In genomic region chr1:194117582-194117981, GRCh38 we compare ENCODE assay signal across 14 cellular contexts.
A peak's percentile ranks its signal among the peaks of the same experiment; 100 is the strongest.
DNase-seq lines count a peak whose midpoint lies in the region; ATAC-seq, FAIRE-seq and TF ChIP-seq lines count a peak whose summit lies in the region.
"Had no signal": no experiment of that assay in that cellular context is flagged by ENCODE, and none has a peak within 500 bp of the region (broad histone marks: within the 10 kb centered on the region; RNA-seq: fewer than 3 reads in every experiment).

No MANE protein-coding gene starts in this region.

- TF ChIP-seq CTCF in activated CD8-positive, alpha-beta T cell treated with anti-CD3 and anti-CD28 coated beads for 36 hours (IDR thresholded peaks at IDR 0.05): no peak
- TF ChIP-seq CTCF in OCI-LY1 (IDR thresholded peaks at IDR 0.05; ENCODE audit: low read length): peak; percentile 39

- POLR2A ChIA-PET in activated CD8-positive, alpha-beta T cell treated with anti-CD3 and anti-CD28 coated beads for 36 hours (lab: Charles Lee): no interaction called here
- POLR2A ChIA-PET in activated CD8-positive, alpha-beta T cell treated with anti-CD3 and anti-CD28 coated beads, Interleukin-2, amount 10 ng/mL, durations not matched to agents 7 days and 5 days (lab: Charles Lee): no interaction called here

- H2AFZ ChIP-seq in OCI-LY1 (ENCODE audit: low read length) (no peak overlapping the region), GM23248 (no peak overlapping the region)

- H3K9ac ChIP-seq in OCI-LY1 (ENCODE audit: low read length): no peak overlapping the region
- H3K9ac ChIP-seq in GM23248: no peak overlapping the region

- 48 to 73% (median 68%) methylated on average over 8 of the region's 8 CpGs for WGBS in small intestine, 3 donors
- WGBS in GM23248 (ENCODE audit: low coverage in 1 of 2, low lambda C conversion rate in 2 of 2, missing lambda C conversion rate in 2 of 2), 2 experiments: 52 to 53% methylated on average over 8 of the region's 8 CpGs

- H3K27me3 ChIP-seq in OCI-LY1 (ENCODE audit: insufficient read depth, low read length) (no peaks in the 10 kb centered on the region), small intestine (ENCODE audit: control insufficient read depth in 2 of 2, insufficient read depth in 2 of 2, low read length in 2 of 2) (no peaks in the 10 kb centered on the region), GM23248 (replicated peaks; ENCODE audit: insufficient read depth) (no peaks in the 10 kb centered on the region)
- H3K27me3 ChIP-seq: testis had no signal

- intact Hi-C loops in activated CD8-positive, alpha-beta T cell treated with anti-CD3 and anti-CD28 coated beads for 36 hours (cut with micrococcal nuclease): no loop called here

- H3K79me2 ChIP-seq in OCI-LY1 (ENCODE audit: insufficient read depth, low read length) (no peaks in the 10 kb centered on the region), GM23248 (ENCODE audit: insufficient read depth) (no peaks in the 10 kb centered on the region)

- DNase-seq in activated CD8-positive, alpha-beta T cell treated with anti-CD3 and anti-CD28 coated beads for 36 hours: peak; percentile 4
- no peak for DNase-seq in activated CD8-positive, alpha-beta T cell treated with anti-CD3 and anti-CD28 coated beads, Interleukin-2, amount 10 ng/mL, durations not matched to agents 7 days and 5 days
- DNase-seq in erythroblast (lab: John Stamatoyannopoulos, UW) (peak; percentile 5 to 16), small intestine (no peak), GM23248 (no peak)
- no peak for DNase-seq in stimulated activated naive B cell treated with anti-CD40 and anti-IgM and Interleukin-4, amounts not matched to agents 10 μg/mL and 1 μg/mL and 100 μg/mL, for 72 hours
- DNase-seq: ACHN, NCI-H187 treated with DMSO at 0.1 percent for 48 hours, occipital lobe, testis had no signal

- no peaks in the 10 kb centered on the region for H3K9me3 Mint-ChIP-seq in activated CD8-positive, alpha-beta T cell treated with anti-CD3 and anti-CD28 coated beads for 36 hours
- H3K9me3 Mint-ChIP-seq in activated CD8-positive, alpha-beta T cell treated with anti-CD3 and anti-CD28 coated beads, Interleukin-2, amount 10 ng/mL, durations not matched to agents 7 days and 5 days (ENCODE audit: insufficient read depth): no peaks in the 10 kb centered on the region
- H3K9me3 Mint-ChIP-seq in stimulated activated naive B cell treated with anti-CD40 and anti-IgM and Interleukin-4, amounts not matched to agents 10 μg/mL and 1 μg/mL and 100 μg/mL, for 72 hours: no peaks in the 10 kb centered on the region

- H3K27ac ChIP-seq in OCI-LY1 (ENCODE audit: low read depth, low read length, poor library complexity, severe bottlenecking) (no peak overlapping the region), small intestine (ENCODE audit: low read depth in 1 of 2, low read length in 1 of 2) (no peak overlapping the region), GM23248 (no peak overlapping the region)
- H3K27ac ChIP-seq: coronary artery, testis had no signal

- no peak overlapping the region for H3K27ac Mint-ChIP-seq in activated CD8-positive, alpha-beta T cell treated with anti-CD3 and anti-CD28 coated beads for 36 hours
- no peak overlapping the region for H3K27ac Mint-ChIP-seq in activated CD8-positive, alpha-beta T cell treated with anti-CD3 and anti-CD28 coated beads, Interleukin-2, amount 10 ng/mL, durations not matched to agents 7 days and 5 days
- H3K27ac Mint-ChIP-seq in stimulated activated naive B cell treated with anti-CD40 and anti-IgM and Interleukin-4, amounts not matched to agents 10 μg/mL and 1 μg/mL and 100 μg/mL, for 72 hours: no peak overlapping the region

- H3K4me3 ChIP-seq in OCI-LY1 (ENCODE audit: low read depth, low read length, poor library complexity, severe bottlenecking) (no peak overlapping the region), small intestine (ENCODE audit: low read depth in 1 of 2, low read length in 2 of 2) (no peak overlapping the region), GM23248 (no peak overlapping the region)
- H3K4me3 ChIP-seq: coronary artery, testis had no signal

- in situ Hi-C loops in GM23248 (cut with MboI): no loop called here

- H3K36me3 Mint-ChIP-seq in activated CD8-positive, alpha-beta T cell treated with anti-CD3 and anti-CD28 coated beads for 36 hours (ENCODE audit: low read depth): no peaks in the 10 kb centered on the region
- H3K36me3 Mint-ChIP-seq in activated CD8-positive, alpha-beta T cell treated with anti-CD3 and anti-CD28 coated beads, Interleukin-2, amount 10 ng/mL, durations not matched to agents 7 days and 5 days (ENCODE audit: low read depth): no peaks in the 10 kb centered on the region
- H3K36me3 Mint-ChIP-seq in stimulated activated naive B cell treated with anti-CD40 and anti-IgM and Interleukin-4, amounts not matched to agents 10 μg/mL and 1 μg/mL and 100 μg/mL, for 72 hours: no peaks in the 10 kb centered on the region

- no peaks in the 10 kb centered on the region for H3K36me3 ChIP-seq in OCI-LY1 (ENCODE audit: insufficient read depth, low read length)
- H3K36me3 ChIP-seq in small intestine (ENCODE audit: control insufficient read depth in 2 of 2, insufficient read depth in 2 of 2, low read length in 2 of 2): no peaks in the 10 kb centered on the region
- H3K36me3 ChIP-seq in GM23248 (ENCODE audit: low read depth): no peaks in the 10 kb centered on the region

- no peaks in the 10 kb centered on the region for H3K4me1 Mint-ChIP-seq in activated CD8-positive, alpha-beta T cell treated with anti-CD3 and anti-CD28 coated beads for 36 hours (ENCODE audit: low read depth)
- H3K4me1 Mint-ChIP-seq in activated CD8-positive, alpha-beta T cell treated with anti-CD3 and anti-CD28 coated beads, Interleukin-2, amount 10 ng/mL, durations not matched to agents 7 days and 5 days (ENCODE audit: low read depth): no peaks in the 10 kb centered on the region
- no peaks in the 10 kb centered on the region for H3K4me1 Mint-ChIP-seq in stimulated activated naive B cell treated with anti-CD40 and anti-IgM and Interleukin-4, amounts not matched to agents 10 μg/mL and 1 μg/mL and 100 μg/mL, for 72 hours

- TF ChIP-seq POLR2A in erythroblast (IDR thresholded peaks at IDR 0.05; ENCODE audit: low read length): no peak

- no peak for FAIRE-seq in small intestine (lab: Jason Lieb, UNC)

- H3F3A ChIP-seq in OCI-LY1 (ENCODE audit: insufficient read depth, low read length) (no peaks in the 10 kb centered on the region), GM23248 (ENCODE audit: insufficient read depth) (no peaks in the 10 kb centered on the region)

- H3K4me3 Mint-ChIP-seq in activated CD8-positive, alpha-beta T cell treated with anti-CD3 and anti-CD28 coated beads for 36 hours: no peak overlapping the region
- no peak overlapping the region for H3K4me3 Mint-ChIP-seq in activated CD8-positive, alpha-beta T cell treated with anti-CD3 and anti-CD28 coated beads, Interleukin-2, amount 10 ng/mL, durations not matched to agents 7 days and 5 days
- H3K4me3 Mint-ChIP-seq in stimulated activated naive B cell treated with anti-CD40 and anti-IgM and Interleukin-4, amounts not matched to agents 10 μg/mL and 1 μg/mL and 100 μg/mL, for 72 hours: no peak overlapping the region

- no peaks in the 10 kb centered on the region for H4K20me1 ChIP-seq in OCI-LY1 (ENCODE audit: insufficient read depth, low read length)
- H4K20me1 ChIP-seq in GM23248 (ENCODE audit: insufficient read depth): no peaks in the 10 kb centered on the region

- CTCF ChIA-PET in activated CD8-positive, alpha-beta T cell treated with anti-CD3 and anti-CD28 coated beads for 36 hours (lab: Charles Lee): no interaction called here
- CTCF ChIA-PET in activated CD8-positive, alpha-beta T cell treated with anti-CD3 and anti-CD28 coated beads, Interleukin-2, amount 10 ng/mL, durations not matched to agents 7 days and 5 days (lab: Charles Lee): no interaction called here

- H3K4me1 ChIP-seq in OCI-LY1 (ENCODE audit: insufficient read depth, low read length, severe bottlenecking) (peaks cover 22% of the 10 kb centered on the region), small intestine (ENCODE audit: control insufficient read depth in 2 of 2, insufficient read depth in 1 of 2, low read depth in 1 of 2, low read length in 1 of 2) (no peaks in the 10 kb centered on the region), GM23248 (ENCODE audit: insufficient read depth) (no peaks in the 10 kb centered on the region)
- H3K4me1 ChIP-seq: testis had no signal

- no peak overlapping the region; the same call in 1 of the 2 replicates for H3K4me2 ChIP-seq in OCI-LY1 (ENCODE audit: low read length)
- H3K4me2 ChIP-seq in GM23248 (ENCODE audit: unreplicated experiment): no peak overlapping the region

- H3K9me2 ChIP-seq in OCI-LY1 (ENCODE audit: low read depth, low read length): no peaks in the 10 kb centered on the region
- no peaks in the 10 kb centered on the region for H3K9me2 ChIP-seq in GM23248 (ENCODE audit: insufficient read depth)

- ATAC-seq in activated CD8-positive, alpha-beta T cell treated with anti-CD3 and anti-CD28 coated beads for 36 hours: no peak
- no peak for ATAC-seq in activated CD8-positive, alpha-beta T cell treated with anti-CD3 and anti-CD28 coated beads, Interleukin-2, amount 10 ng/mL, durations not matched to agents 7 days and 5 days
- peak; percentile 22 to 25 for ATAC-seq in stimulated activated naive B cell treated with anti-CD40 and anti-IgM and Interleukin-4, amounts not matched to agents 10 μg/mL and 1 μg/mL and 100 μg/mL, for 72 hours (replicated peaks)
- ATAC-seq in HG03442 (IDR thresholded peaks at IDR 0.05; ENCODE audit: unreplicated experiment): no peak
- ATAC-seq: activated CD4-positive, CD25-positive, alpha-beta regulatory T cell treated with anti-CD3 and anti-CD28 coated beads, Interleukin-2, amount 50 U/mL, for 24 hours had no signal

- no peaks in the 10 kb centered on the region for H3K27me3 Mint-ChIP-seq in activated CD8-positive, alpha-beta T cell treated with anti-CD3 and anti-CD28 coated beads for 36 hours
- H3K27me3 Mint-ChIP-seq in activated CD8-positive, alpha-beta T cell treated with anti-CD3 and anti-CD28 coated beads, Interleukin-2, amount 10 ng/mL, durations not matched to agents 7 days and 5 days (ENCODE audit: low read depth): no peaks in the 10 kb centered on the region
- H3K27me3 Mint-ChIP-seq in stimulated activated naive B cell treated with anti-CD40 and anti-IgM and Interleukin-4, amounts not matched to agents 10 μg/mL and 1 μg/mL and 100 μg/mL, for 72 hours: peaks cover 0 to 3% of the 10 kb centered on the region in 2 donors

- H3K9me3 ChIP-seq in OCI-LY1 (ENCODE audit: low read length) (no peaks in the 10 kb centered on the region), small intestine (ENCODE audit: control insufficient read depth, low read depth) (no peaks in the 10 kb centered on the region), GM23248 (ENCODE audit: low read depth) (no peaks in the 10 kb centered on the region)
- H3K9me3 ChIP-seq: testis had no signal

Comparison
In these comparisons a context has a peak if more than half of its experiments do, and no peak if none do; other contexts are left out.
1. DNase-seq: peak in activated CD8-positive, alpha-beta T cell treated with anti-CD3 and anti-CD28 coated beads for 36 hours (single experiment) and erythroblast (2 of 2); none in activated CD8-positive, alpha-beta T cell treated with anti-CD3 and anti-CD28 coated beads, Interleukin-2, amount 10 ng/mL, durations not matched to agents 7 days and 5 days (single experiment), stimulated activated naive B cell treated with anti-CD40 and anti-IgM and Interleukin-4, amounts not matched to agents 10 μg/mL and 1 μg/mL and 100 μg/mL, for 72 hours (single experiment), small intestine (single experiment) and GM23248 (single experiment).
2. ATAC-seq: peak in stimulated activated naive B cell treated with anti-CD40 and anti-IgM and Interleukin-4, amounts not matched to agents 10 μg/mL and 1 μg/mL and 100 μg/mL, for 72 hours (2 of 2); none in activated CD8-positive, alpha-beta T cell treated with anti-CD3 and anti-CD28 coated beads for 36 hours (single experiment), activated CD8-positive, alpha-beta T cell treated with anti-CD3 and anti-CD28 coated beads, Interleukin-2, amount 10 ng/mL, durations not matched to agents 7 days and 5 days (single experiment) and HG03442 (single experiment).